In the genomic region with DNA sequence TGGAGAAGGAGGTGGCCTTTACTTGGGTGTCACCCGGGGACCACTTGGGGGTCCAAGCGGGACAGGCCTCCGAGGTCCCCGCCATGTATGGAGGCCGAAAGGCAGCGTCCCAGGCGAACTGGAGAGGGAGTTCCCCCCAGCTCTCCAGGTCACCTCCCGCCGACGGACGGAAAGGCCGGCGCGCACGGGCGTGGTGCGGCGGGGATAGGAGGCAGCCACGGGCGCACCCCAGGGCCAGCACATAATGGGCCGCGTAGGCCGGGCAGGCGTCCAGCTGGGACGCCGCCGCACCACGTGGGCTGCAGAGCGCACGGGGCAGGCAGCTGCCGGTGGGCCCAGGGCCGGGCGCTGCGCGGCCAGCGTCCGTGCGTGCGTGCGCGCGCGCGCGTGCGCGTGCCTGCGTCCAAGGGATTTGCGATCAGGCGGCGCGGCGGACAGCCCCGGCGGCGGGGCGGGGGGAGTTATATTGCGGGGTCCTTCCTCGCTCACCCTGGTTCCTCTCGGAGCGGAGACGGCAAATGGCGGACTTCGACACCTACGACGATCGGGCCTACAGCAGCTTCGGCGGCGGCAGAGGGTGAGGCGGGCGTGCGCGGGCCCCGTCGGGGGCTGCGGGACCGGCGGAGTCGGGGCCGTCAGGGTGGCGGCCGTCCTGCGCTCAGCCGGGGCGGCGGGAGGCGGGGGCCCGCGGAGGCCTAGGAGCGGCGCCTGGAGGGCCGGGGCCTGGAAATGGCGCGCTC, we compare ENCODE assay signal across 1 cellular context.
TF ChIP-seq lines count a peak whose summit lies in the region.

A gene (plus strand): TSS at position 491 of the 740 bp plus-strand sequence. CDS start 28 bp downstream, at position 519.

TF ChIP-seq in K562, 482 proteins besides CTCF, POLR2A, EP300 and RAD21 (continued from another document and continues in another):
- TF ChIP-seq, protein P1, sequence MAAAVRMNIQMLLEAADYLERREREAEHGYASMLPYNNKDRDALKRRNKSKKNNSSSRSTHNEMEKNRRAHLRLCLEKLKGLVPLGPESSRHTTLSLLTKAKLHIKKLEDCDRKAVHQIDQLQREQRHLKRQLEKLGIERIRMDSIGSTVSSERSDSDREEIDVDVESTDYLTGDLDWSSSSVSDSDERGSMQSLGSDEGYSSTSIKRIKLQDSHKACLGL (CRISPR knock-in tag; IDR thresholded peaks at IDR 0.05; ENCODE audit: borderline replicate concordance, poor library complexity, severe bottlenecking), result peak; percentile 93
- peak; percentile 76 for TF ChIP-seq ZNF766 (CRISPR knock-in tag; conservative IDR thresholded peaks at IDR 0.05)
- no peak for TF ChIP-seq ZBED1 (IDR thresholded peaks at IDR 0.05)
- no peak for TF ChIP-seq NCOR1 (IDR thresholded peaks at IDR 0.05)
- TF ChIP-seq KDM1A (IDR thresholded peaks at IDR 0.05), result no peak
- TF ChIP-seq CBX5 (IDR thresholded peaks at IDR 0.05; ENCODE audit: borderline replicate concordance, low read depth), result no peak
- TF ChIP-seq, protein P2, sequence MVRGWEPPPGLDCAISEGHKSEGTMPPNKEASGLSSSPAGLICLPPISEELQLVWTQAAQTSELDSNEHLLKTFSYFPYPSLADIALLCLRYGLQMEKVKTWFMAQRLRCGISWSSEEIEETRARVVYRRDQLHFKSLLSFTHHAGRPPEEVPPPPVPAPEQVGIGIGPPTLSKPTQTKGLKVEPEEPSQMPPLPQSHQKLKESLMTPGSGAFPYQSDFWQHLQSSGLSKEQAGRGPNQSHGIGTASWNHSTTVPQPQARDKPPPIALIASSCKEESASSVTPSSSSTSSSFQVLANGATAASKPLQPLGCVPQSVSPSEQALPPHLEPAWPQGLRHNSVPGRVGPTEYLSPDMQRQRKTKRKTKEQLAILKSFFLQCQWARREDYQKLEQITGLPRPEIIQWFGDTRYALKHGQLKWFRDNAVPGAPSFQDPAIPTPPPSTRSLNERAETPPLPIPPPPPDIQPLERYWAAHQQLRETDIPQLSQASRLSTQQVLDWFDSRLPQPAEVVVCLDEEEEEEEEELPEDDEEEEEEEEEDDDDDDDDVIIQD (CRISPR knock-in tag; IDR thresholded peaks at IDR 0.05), result peak; percentile 69; the same call in 1 of the 2 replicates
- TF ChIP-seq, protein P3, sequence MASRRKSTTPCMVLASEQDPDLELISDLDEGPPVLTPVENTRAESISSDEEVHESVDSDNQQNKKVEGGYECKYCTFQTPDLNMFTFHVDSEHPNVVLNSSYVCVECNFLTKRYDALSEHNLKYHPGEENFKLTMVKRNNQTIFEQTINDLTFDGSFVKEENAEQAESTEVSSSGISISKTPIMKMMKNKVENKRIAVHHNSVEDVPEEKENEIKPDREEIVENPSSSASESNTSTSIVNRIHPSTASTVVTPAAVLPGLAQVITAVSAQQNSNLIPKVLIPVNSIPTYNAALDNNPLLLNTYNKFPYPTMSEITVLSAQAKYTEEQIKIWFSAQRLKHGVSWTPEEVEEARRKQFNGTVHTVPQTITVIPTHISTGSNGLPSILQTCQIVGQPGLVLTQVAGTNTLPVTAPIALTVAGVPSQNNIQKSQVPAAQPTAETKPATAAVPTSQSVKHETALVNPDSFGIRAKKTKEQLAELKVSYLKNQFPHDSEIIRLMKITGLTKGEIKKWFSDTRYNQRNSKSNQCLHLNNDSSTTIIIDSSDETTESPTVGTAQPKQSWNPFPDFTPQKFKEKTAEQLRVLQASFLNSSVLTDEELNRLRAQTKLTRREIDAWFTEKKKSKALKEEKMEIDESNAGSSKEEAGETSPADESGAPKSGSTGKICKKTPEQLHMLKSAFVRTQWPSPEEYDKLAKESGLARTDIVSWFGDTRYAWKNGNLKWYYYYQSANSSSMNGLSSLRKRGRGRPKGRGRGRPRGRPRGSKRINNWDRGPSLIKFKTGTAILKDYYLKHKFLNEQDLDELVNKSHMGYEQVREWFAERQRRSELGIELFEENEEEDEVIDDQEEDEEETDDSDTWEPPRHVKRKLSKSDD (conservative IDR thresholded peaks at IDR 0.05; ENCODE audit: low read length), result 0 out of 2 replicates have a peak, but pooled peaks have one; percentile 48
- 0 out of 2 replicates have a peak, but pooled peaks have one; percentile 48 for TF ChIP-seq TOE1 (IDR thresholded peaks at IDR 0.05; ENCODE audit: borderline replicate concordance)
- peak; percentile 99 for TF ChIP-seq TOE1 (CRISPR knock-in tag; IDR thresholded peaks at IDR 0.05; ENCODE audit: borderline replicate concordance, low read depth)
- TF ChIP-seq, protein P4, sequence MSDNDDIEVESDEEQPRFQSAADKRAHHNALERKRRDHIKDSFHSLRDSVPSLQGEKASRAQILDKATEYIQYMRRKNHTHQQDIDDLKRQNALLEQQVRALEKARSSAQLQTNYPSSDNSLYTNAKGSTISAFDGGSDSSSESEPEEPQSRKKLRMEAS (CRISPR knock-in tag; IDR thresholded peaks at IDR 0.05), result peak; percentile 100
- TF ChIP-seq FOXK1 (CRISPR knock-in tag; IDR thresholded peaks at IDR 0.05; ENCODE audit: borderline replicate concordance), result peak; percentile 91; the same call in 1 of the 2 replicates
- TF ChIP-seq ETV1 (tag; conservative IDR thresholded peaks at IDR 0.05; ENCODE audit: low read depth), result no peak
- TF ChIP-seq TGIF2 (CRISPR knock-in tag; IDR thresholded peaks at IDR 0.05), result peak; percentile 94; the same call in 1 of the 2 replicates
- TF ChIP-seq NFRKB (IDR thresholded peaks at IDR 0.05; ENCODE audit: low read depth), result 0 out of 2 replicates have a peak, but pooled peaks have one; percentile 36
- TF ChIP-seq, protein P5, sequence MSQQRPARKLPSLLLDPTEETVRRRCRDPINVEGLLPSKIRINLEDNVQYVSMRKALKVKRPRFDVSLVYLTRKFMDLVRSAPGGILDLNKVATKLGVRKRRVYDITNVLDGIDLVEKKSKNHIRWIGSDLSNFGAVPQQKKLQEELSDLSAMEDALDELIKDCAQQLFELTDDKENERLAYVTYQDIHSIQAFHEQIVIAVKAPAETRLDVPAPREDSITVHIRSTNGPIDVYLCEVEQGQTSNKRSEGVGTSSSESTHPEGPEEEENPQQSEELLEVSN (IDR thresholded peaks at IDR 0.05; ENCODE audit: borderline replicate concordance in 1 of 2, extremely low read depth in 1 of 2, insufficient read depth in 1 of 2, insufficient read length in 1 of 2, low read depth in 1 of 2, low read length in 1 of 2, poor library complexity in 1 of 2, severe bottlenecking in 1 of 2), result peak; percentile 98
- no peak for TF ChIP-seq STAT5A (IDR thresholded peaks at IDR 0.05; ENCODE audit: borderline replicate concordance, low read length)
- no peak for TF ChIP-seq ZNF140 (CRISPR knock-in tag; IDR thresholded peaks at IDR 0.05)
- peak; percentile 85 for TF ChIP-seq HNRNPLL (IDR thresholded peaks at IDR 0.05; ENCODE audit: low read depth, low read length, poor library complexity, severe bottlenecking)
- TF ChIP-seq, protein P6, sequence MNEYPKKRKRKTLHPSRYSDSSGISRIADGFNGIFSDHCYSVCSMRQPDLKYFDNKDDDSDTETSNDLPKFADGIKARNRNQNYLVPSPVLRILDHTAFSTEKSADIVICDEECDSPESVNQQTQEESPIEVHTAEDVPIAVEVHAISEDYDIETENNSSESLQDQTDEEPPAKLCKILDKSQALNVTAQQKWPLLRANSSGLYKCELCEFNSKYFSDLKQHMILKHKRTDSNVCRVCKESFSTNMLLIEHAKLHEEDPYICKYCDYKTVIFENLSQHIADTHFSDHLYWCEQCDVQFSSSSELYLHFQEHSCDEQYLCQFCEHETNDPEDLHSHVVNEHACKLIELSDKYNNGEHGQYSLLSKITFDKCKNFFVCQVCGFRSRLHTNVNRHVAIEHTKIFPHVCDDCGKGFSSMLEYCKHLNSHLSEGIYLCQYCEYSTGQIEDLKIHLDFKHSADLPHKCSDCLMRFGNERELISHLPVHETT (CRISPR knock-in tag; conservative IDR thresholded peaks at IDR 0.05 in 1 of 2, IDR thresholded peaks at IDR 0.05 in 1 of 2), result peak in 1 of 2 experiments; percentile 92; a peak in 2 of 4 replicates
- TF ChIP-seq, protein P7, sequence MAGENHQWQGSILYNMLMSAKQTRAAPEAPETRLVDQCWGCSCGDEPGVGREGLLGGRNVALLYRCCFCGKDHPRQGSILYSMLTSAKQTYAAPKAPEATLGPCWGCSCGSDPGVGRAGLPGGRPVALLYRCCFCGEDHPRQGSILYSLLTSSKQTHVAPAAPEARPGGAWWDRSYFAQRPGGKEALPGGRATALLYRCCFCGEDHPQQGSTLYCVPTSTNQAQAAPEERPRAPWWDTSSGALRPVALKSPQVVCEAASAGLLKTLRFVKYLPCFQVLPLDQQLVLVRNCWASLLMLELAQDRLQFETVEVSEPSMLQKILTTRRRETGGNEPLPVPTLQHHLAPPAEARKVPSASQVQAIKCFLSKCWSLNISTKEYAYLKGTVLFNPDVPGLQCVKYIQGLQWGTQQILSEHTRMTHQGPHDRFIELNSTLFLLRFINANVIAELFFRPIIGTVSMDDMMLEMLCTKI (IDR thresholded peaks at IDR 0.05; ENCODE audit: partially characterized antibody), result no peak
- no peak for TF ChIP-seq CEBPB (tag; IDR thresholded peaks at IDR 0.05)
- TF ChIP-seq KAT7 (CRISPR knock-in tag; IDR thresholded peaks at IDR 0.05; ENCODE audit: borderline replicate concordance), result peak; percentile 94
- no peak for TF ChIP-seq FOXJ3 (CRISPR knock-in tag; IDR thresholded peaks at IDR 0.05)
- TF ChIP-seq GTF2F1 (IDR thresholded peaks at IDR 0.05; ENCODE audit: low read depth, low read length), result no peak; the same call in 1 of the 2 replicates
- no peak for TF ChIP-seq SLC30A9 (CRISPR knock-in tag; IDR thresholded peaks at IDR 0.05)
- TF ChIP-seq SMAD1 (IDR thresholded peaks at IDR 0.05; ENCODE audit: low read depth, low read length, partially characterized antibody), result peak; percentile 85
- TF ChIP-seq SOX6 (IDR thresholded peaks at IDR 0.05), result peak; percentile 85
- TF ChIP-seq, protein P8, sequence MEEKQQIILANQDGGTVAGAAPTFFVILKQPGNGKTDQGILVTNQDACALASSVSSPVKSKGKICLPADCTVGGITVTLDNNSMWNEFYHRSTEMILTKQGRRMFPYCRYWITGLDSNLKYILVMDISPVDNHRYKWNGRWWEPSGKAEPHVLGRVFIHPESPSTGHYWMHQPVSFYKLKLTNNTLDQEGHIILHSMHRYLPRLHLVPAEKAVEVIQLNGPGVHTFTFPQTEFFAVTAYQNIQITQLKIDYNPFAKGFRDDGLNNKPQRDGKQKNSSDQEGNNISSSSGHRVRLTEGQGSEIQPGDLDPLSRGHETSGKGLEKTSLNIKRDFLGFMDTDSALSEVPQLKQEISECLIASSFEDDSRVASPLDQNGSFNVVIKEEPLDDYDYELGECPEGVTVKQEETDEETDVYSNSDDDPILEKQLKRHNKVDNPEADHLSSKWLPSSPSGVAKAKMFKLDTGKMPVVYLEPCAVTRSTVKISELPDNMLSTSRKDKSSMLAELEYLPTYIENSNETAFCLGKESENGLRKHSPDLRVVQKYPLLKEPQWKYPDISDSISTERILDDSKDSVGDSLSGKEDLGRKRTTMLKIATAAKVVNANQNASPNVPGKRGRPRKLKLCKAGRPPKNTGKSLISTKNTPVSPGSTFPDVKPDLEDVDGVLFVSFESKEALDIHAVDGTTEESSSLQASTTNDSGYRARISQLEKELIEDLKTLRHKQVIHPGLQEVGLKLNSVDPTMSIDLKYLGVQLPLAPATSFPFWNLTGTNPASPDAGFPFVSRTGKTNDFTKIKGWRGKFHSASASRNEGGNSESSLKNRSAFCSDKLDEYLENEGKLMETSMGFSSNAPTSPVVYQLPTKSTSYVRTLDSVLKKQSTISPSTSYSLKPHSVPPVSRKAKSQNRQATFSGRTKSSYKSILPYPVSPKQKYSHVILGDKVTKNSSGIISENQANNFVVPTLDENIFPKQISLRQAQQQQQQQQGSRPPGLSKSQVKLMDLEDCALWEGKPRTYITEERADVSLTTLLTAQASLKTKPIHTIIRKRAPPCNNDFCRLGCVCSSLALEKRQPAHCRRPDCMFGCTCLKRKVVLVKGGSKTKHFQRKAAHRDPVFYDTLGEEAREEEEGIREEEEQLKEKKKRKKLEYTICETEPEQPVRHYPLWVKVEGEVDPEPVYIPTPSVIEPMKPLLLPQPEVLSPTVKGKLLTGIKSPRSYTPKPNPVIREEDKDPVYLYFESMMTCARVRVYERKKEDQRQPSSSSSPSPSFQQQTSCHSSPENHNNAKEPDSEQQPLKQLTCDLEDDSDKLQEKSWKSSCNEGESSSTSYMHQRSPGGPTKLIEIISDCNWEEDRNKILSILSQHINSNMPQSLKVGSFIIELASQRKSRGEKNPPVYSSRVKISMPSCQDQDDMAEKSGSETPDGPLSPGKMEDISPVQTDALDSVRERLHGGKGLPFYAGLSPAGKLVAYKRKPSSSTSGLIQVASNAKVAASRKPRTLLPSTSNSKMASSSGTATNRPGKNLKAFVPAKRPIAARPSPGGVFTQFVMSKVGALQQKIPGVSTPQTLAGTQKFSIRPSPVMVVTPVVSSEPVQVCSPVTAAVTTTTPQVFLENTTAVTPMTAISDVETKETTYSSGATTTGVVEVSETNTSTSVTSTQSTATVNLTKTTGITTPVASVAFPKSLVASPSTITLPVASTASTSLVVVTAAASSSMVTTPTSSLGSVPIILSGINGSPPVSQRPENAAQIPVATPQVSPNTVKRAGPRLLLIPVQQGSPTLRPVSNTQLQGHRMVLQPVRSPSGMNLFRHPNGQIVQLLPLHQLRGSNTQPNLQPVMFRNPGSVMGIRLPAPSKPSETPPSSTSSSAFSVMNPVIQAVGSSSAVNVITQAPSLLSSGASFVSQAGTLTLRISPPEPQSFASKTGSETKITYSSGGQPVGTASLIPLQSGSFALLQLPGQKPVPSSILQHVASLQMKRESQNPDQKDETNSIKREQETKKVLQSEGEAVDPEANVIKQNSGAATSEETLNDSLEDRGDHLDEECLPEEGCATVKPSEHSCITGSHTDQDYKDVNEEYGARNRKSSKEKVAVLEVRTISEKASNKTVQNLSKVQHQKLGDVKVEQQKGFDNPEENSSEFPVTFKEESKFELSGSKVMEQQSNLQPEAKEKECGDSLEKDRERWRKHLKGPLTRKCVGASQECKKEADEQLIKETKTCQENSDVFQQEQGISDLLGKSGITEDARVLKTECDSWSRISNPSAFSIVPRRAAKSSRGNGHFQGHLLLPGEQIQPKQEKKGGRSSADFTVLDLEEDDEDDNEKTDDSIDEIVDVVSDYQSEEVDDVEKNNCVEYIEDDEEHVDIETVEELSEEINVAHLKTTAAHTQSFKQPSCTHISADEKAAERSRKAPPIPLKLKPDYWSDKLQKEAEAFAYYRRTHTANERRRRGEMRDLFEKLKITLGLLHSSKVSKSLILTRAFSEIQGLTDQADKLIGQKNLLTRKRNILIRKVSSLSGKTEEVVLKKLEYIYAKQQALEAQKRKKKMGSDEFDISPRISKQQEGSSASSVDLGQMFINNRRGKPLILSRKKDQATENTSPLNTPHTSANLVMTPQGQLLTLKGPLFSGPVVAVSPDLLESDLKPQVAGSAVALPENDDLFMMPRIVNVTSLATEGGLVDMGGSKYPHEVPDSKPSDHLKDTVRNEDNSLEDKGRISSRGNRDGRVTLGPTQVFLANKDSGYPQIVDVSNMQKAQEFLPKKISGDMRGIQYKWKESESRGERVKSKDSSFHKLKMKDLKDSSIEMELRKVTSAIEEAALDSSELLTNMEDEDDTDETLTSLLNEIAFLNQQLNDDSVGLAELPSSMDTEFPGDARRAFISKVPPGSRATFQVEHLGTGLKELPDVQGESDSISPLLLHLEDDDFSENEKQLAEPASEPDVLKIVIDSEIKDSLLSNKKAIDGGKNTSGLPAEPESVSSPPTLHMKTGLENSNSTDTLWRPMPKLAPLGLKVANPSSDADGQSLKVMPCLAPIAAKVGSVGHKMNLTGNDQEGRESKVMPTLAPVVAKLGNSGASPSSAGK (IDR thresholded peaks at IDR 0.05), result peak; percentile 91
- no peak; the same call in 1 of the 2 replicates for TF ChIP-seq ZSCAN29 (IDR thresholded peaks at IDR 0.05)
- TF ChIP-seq, protein P9, sequence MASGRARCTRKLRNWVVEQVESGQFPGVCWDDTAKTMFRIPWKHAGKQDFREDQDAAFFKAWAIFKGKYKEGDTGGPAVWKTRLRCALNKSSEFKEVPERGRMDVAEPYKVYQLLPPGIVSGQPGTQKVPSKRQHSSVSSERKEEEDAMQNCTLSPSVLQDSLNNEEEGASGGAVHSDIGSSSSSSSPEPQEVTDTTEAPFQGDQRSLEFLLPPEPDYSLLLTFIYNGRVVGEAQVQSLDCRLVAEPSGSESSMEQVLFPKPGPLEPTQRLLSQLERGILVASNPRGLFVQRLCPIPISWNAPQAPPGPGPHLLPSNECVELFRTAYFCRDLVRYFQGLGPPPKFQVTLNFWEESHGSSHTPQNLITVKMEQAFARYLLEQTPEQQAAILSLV (tag; IDR thresholded peaks at IDR 0.05), result no peak
